12 cellular contexts compared by ENCODE assay signal in the genomic region with DNA sequence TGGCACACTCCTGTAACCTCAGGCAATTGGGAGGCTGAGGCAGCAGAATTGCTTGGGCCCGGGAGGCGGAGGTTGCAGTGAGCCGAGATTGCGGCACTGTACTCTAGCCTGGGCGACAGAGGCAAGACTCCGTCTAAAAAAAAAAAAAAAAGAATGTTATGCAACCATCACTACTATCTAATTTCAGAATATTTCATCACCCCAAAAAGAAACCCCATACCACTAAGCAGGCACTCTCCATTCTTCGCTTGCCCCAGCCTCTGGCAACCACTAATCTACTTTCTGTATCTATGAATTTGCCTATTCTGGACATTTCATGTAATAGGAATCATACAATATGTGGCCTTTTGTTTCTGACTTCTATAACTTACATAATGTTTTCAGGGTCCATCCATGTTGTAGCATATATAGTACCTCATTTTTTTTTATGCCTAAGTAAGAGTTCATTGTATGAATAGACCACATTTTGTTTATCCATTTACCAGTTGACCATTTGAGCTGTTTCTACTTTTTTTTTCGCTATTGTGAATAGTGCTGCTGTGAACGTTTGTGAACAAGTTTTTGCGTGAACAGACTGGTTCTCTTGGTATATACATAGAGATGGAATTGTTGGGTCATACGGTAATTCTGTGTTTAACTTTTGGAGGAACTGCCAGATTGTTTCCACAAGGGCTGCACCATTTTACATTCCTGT.
"Had no signal": no experiment of that assay in that cellular context is flagged by ENCODE, and none has a peak within 500 bp of the region (broad histone marks: within the 10 kb centered on the region; RNA-seq: fewer than 3 reads in every experiment).

No MANE protein-coding gene starts in this region.

- H3K27me3 Mint-ChIP-seq: central memory CD8-positive, alpha-beta T cell had no signal

- H3K27ac Mint-ChIP-seq: mesothelial cell of epicardium, neural progenitor cell had no signal

- H3K9me3 Mint-ChIP-seq: central memory CD8-positive, alpha-beta T cell had no signal

- DNase-seq: amniotic stem cell; body of pancreas; cortex of kidney; effector memory CD4-positive, alpha-beta T cell; hippocampal formation; kidney glomerular epithelial cell; ovary; stimulated activated CD4-positive, alpha-beta T cell treated with anti-CD3 and anti-CD28 coated beads, Interleukin-4, amount 100 ng/mL, for 1 hour; stomach had no signal

- ATAC-seq: body of pancreas had no signal

- H3K4me3 Mint-ChIP-seq: central memory CD8-positive, alpha-beta T cell; mesothelial cell of epicardium; neural progenitor cell had no signal

- H3K4me3 ChIP-seq: body of pancreas, neural progenitor cell, ovary, stomach had no signal
